ENCODE assay signal across 18 cellular contexts in genomic region chr4:165761968-165762367, GRCh38.
"Had no signal": no experiment of that assay in that cellular context is flagged by ENCODE, and none has a peak within 500 bp of the region (broad histone marks: within the 10 kb centered on the region; RNA-seq: fewer than 3 reads in every experiment).

No MANE protein-coding gene starts in this region.

- H3K27me3 ChIP-seq: breast epithelium, gastrocnemius medialis, spleen, suprapubic skin had no signal

- H3K4me1 Mint-ChIP-seq: activated naive CD8-positive, alpha-beta T cell treated with anti-CD3 and anti-CD28 coated beads, Interleukin-2, amount 10 ng/mL, durations not matched to agents 7 days and 5 days had no signal

- H3K9me3 ChIP-seq: breast epithelium, gastrocnemius medialis, psoas muscle, spleen, suprapubic skin had no signal

- H3K4me3 ChIP-seq: breast epithelium, gastrocnemius medialis, psoas muscle, spleen, suprapubic skin had no signal

- H3K36me3 Mint-ChIP-seq: activated naive CD8-positive, alpha-beta T cell treated with anti-CD3 and anti-CD28 coated beads, Interleukin-2, amount 10 ng/mL, durations not matched to agents 7 days and 5 days had no signal

- FAIRE-seq: islet of Langerhans had no signal

- H3K27ac ChIP-seq: breast epithelium, gastrocnemius medialis, psoas muscle, spleen, suprapubic skin had no signal

- ATAC-seq: activated CD4-positive, CD25-positive, alpha-beta regulatory T cell treated with anti-CD3 and anti-CD28 coated beads, Interleukin-2, amount 50 U/mL, for 24 hours; gastrocnemius medialis; psoas muscle; sciatic nerve had no signal

- H3K27me3 Mint-ChIP-seq: activated naive CD8-positive, alpha-beta T cell treated with anti-CD3 and anti-CD28 coated beads, Interleukin-2, amount 10 ng/mL, durations not matched to agents 7 days and 5 days; dendritic cell treated with granulocyte-macrophage colony-stimulating factor and Interleukin-4, amounts not matched to agents 40 ng/mL and 50 ng/mL, for 4 days; stimulated activated naive CD8-positive, alpha-beta T cell treated with anti-CD3 and anti-CD28 coated beads, Interleukin-15, Interleukin-2, amounts not matched to agents 100 ng/mL and 50 ng/mL, for 24 hours had no signal

- H3K4me3 Mint-ChIP-seq: activated naive CD8-positive, alpha-beta T cell treated with anti-CD3 and anti-CD28 coated beads, Interleukin-2, amount 10 ng/mL, durations not matched to agents 7 days and 5 days; activated T-helper 1 cell treated with anti-CD3 and anti-CD28 coated beads, Interleukin-12 subunit alpha, Interleukin-12 subunit beta, Interleukin-2, Interleukin-4 antibody, amounts not matched to agents 30 ng/mL and 10 ng/mL and 1 ng/mL, durations not matched to agents 14 hours and 24 hours and 36 hours; dendritic cell treated with granulocyte-macrophage colony-stimulating factor and Interleukin-4, amounts not matched to agents 40 ng/mL and 50 ng/mL, for 4 days; stimulated activated naive CD8-positive, alpha-beta T cell treated with anti-CD3 and anti-CD28 coated beads, Interleukin-15, Interleukin-2, amounts not matched to agents 100 ng/mL and 50 ng/mL, for 24 hours had no signal

- H3K36me3 ChIP-seq: breast epithelium, gastrocnemius medialis, spleen, suprapubic skin had no signal

- DNase-seq: activated CD4-positive, alpha-beta T cell treated with anti-CD3 and anti-CD28 coated beads, Interleukin-2, amount 50 U/mL, for 1 hour; activated CD8-positive, alpha-beta memory T cell treated with anti-CD3 and anti-CD28 coated beads for 24 hours; activated naive CD4-positive, alpha-beta T cell; activated naive CD8-positive, alpha-beta T cell treated with anti-CD3 and anti-CD28 coated beads, Interleukin-2, amount 10 ng/mL, durations not matched to agents 7 days and 5 days; effector memory CD4-positive, alpha-beta T cell; gastrocnemius medialis; mesendoderm; psoas muscle; spleen; trophoblast cell had no signal

- H3K4me1 ChIP-seq: breast epithelium, gastrocnemius medialis, psoas muscle had no signal

- H3K9me3 Mint-ChIP-seq: activated naive CD8-positive, alpha-beta T cell treated with anti-CD3 and anti-CD28 coated beads, Interleukin-2, amount 10 ng/mL, durations not matched to agents 7 days and 5 days; activated T-helper 1 cell treated with anti-CD3 and anti-CD28 coated beads, Interleukin-12 subunit alpha, Interleukin-12 subunit beta, Interleukin-2, Interleukin-4 antibody, amounts not matched to agents 30 ng/mL and 10 ng/mL and 1 ng/mL, durations not matched to agents 14 hours and 24 hours and 36 hours; dendritic cell treated with granulocyte-macrophage colony-stimulating factor and Interleukin-4, amounts not matched to agents 40 ng/mL and 50 ng/mL, for 4 days; stimulated activated naive CD8-positive, alpha-beta T cell treated with anti-CD3 and anti-CD28 coated beads, Interleukin-15, Interleukin-2, amounts not matched to agents 100 ng/mL and 50 ng/mL, for 24 hours had no signal

- H3K27ac Mint-ChIP-seq: activated naive CD8-positive, alpha-beta T cell treated with anti-CD3 and anti-CD28 coated beads, Interleukin-2, amount 10 ng/mL, durations not matched to agents 7 days and 5 days; activated T-helper 1 cell treated with anti-CD3 and anti-CD28 coated beads, Interleukin-12 subunit alpha, Interleukin-12 subunit beta, Interleukin-2, Interleukin-4 antibody, amounts not matched to agents 30 ng/mL and 10 ng/mL and 1 ng/mL, durations not matched to agents 14 hours and 24 hours and 36 hours; dendritic cell treated with granulocyte-macrophage colony-stimulating factor and Interleukin-4, amounts not matched to agents 40 ng/mL and 50 ng/mL, for 4 days; stimulated activated naive CD8-positive, alpha-beta T cell treated with anti-CD3 and anti-CD28 coated beads, Interleukin-15, Interleukin-2, amounts not matched to agents 100 ng/mL and 50 ng/mL, for 24 hours had no signal
